Comparison of ENCODE assay signal across 12 cellular contexts in genomic region chr11:76667856-76668255, GRCh38. TPM values are rescaled to one million over a fixed set of nuclear protein-coding genes. Genes with fewer than 3 reads are reported as not detected.
DNase-seq lines count a peak whose midpoint lies in the region; ATAC-seq and TF ChIP-seq lines count a peak whose summit lies in the region.
"Had no signal": no experiment of that assay in that cellular context is flagged by ENCODE, and none has a peak within 500 bp of the region (broad histone marks: within the 10 kb centered on the region; RNA-seq: fewer than 3 reads in every experiment).

No MANE protein-coding gene starts in this region.

- H3K36me3 ChIP-seq in hepatocyte (replicated peaks; ENCODE audit: insufficient read depth, low read depth): no peaks in the 10 kb centered on the region

- ATAC-seq in activated naive CD8-positive, alpha-beta T cell treated with anti-CD3 and anti-CD28 coated beads, Interleukin-2, amount 10 ng/mL, durations not matched to agents 7 days and 5 days (ENCODE audit: low read depth): no peak
- ATAC-seq in stimulated activated memory B cell treated with anti-CD40 and anti-IgM and Interleukin-4, amounts not matched to agents 10 μg/mL and 1 μg/mL and 100 μg/mL, for 72 hours: no peak
- ATAC-seq in HG03354 (IDR thresholded peaks at IDR 0.05; ENCODE audit: poor library complexity, severe bottlenecking, unreplicated experiment) (no peak), GM21619 (IDR thresholded peaks at IDR 0.05; ENCODE audit: unreplicated experiment) (no peak)
- ATAC-seq: activated CD8-positive, alpha-beta memory T cell treated with anti-CD3 and anti-CD28 coated beads, Interleukin-2, amount 10 ng/mL, durations not matched to agents 7 days and 5 days had no signal

- no peak overlapping the region for H2AFZ ChIP-seq in hepatocyte

- H4K20me1 ChIP-seq in hepatocyte (ENCODE audit: insufficient read depth, poor library complexity, severe bottlenecking): no peaks in the 10 kb centered on the region

- DNase-seq in GM12864 (ENCODE audit: low read depth) (no peak), hepatocyte (ENCODE audit: low spot score) (no peak), T-helper 1 cell (no peak), dermis blood vessel endothelial cell (no peak)
- no peak for DNase-seq in activated naive CD8-positive, alpha-beta T cell treated with anti-CD3 and anti-CD28 coated beads, Interleukin-2, amount 10 ng/mL, durations not matched to agents 7 days and 5 days
- DNase-seq: activated CD8-positive, alpha-beta memory T cell treated with anti-CD3 and anti-CD28 coated beads, Interleukin-2, amount 10 ng/mL, durations not matched to agents 7 days and 5 days; NCI-H526 treated with DMSO at 0.1 percent for 48 hours; occipital lobe had no signal

- H3K79me2 ChIP-seq in hepatocyte: peaks cover 26% of the 10 kb centered on the region

- H3K27me3 Mint-ChIP-seq in activated naive CD8-positive, alpha-beta T cell treated with anti-CD3 and anti-CD28 coated beads, Interleukin-2, amount 10 ng/mL, durations not matched to agents 7 days and 5 days: peaks cover 23% of the 10 kb centered on the region
- peaks cover 58% of the 10 kb centered on the region for H3K27me3 Mint-ChIP-seq in stimulated activated memory B cell treated with anti-CD40 and anti-IgM and Interleukin-4, amounts not matched to agents 10 μg/mL and 1 μg/mL and 100 μg/mL, for 72 hours

- H3K27ac Mint-ChIP-seq in activated naive CD8-positive, alpha-beta T cell treated with anti-CD3 and anti-CD28 coated beads, Interleukin-2, amount 10 ng/mL, durations not matched to agents 7 days and 5 days: peak overlapping the region; percentile 21
- peak overlapping the region; percentile 40 for H3K27ac Mint-ChIP-seq in stimulated activated memory B cell treated with anti-CD40 and anti-IgM and Interleukin-4, amounts not matched to agents 10 μg/mL and 1 μg/mL and 100 μg/mL, for 72 hours
- H3K27ac Mint-ChIP-seq: activated CD8-positive, alpha-beta memory T cell treated with anti-CD3 and anti-CD28 coated beads, Interleukin-2, amount 10 ng/mL, durations not matched to agents 7 days and 5 days had no signal

- 73% methylated on average over 7 of the region's 7 CpGs for WGBS in hepatocyte (ENCODE audit: low lambda C conversion rate, missing lambda C conversion rate)

- peak overlapping the region; percentile 98 for H3K4me2 ChIP-seq in hepatocyte

- H3K4me1 ChIP-seq in hepatocyte (ENCODE audit: insufficient read depth): no peaks in the 10 kb centered on the region

- peaks cover 39% of the 10 kb centered on the region for H3K4me1 Mint-ChIP-seq in activated naive CD8-positive, alpha-beta T cell treated with anti-CD3 and anti-CD28 coated beads, Interleukin-2, amount 10 ng/mL, durations not matched to agents 7 days and 5 days
- peaks cover 83% of the 10 kb centered on the region for H3K4me1 Mint-ChIP-seq in stimulated activated memory B cell treated with anti-CD40 and anti-IgM and Interleukin-4, amounts not matched to agents 10 μg/mL and 1 μg/mL and 100 μg/mL, for 72 hours

- H3K27me3 ChIP-seq in hepatocyte: peaks cover 4% of the 10 kb centered on the region

- TF ChIP-seq CTCF in GM12864 (IDR thresholded peaks at IDR 0.05; ENCODE audit: low read depth, low read length, missing control alignments) (no peak), hepatocyte (IDR thresholded peaks at IDR 0.05; ENCODE audit: poor library complexity) (no peak)

- no peaks in the 10 kb centered on the region for H3K9me3 Mint-ChIP-seq in activated naive CD8-positive, alpha-beta T cell treated with anti-CD3 and anti-CD28 coated beads, Interleukin-2, amount 10 ng/mL, durations not matched to agents 7 days and 5 days
- no peaks in the 10 kb centered on the region for H3K9me3 Mint-ChIP-seq in stimulated activated memory B cell treated with anti-CD40 and anti-IgM and Interleukin-4, amounts not matched to agents 10 μg/mL and 1 μg/mL and 100 μg/mL, for 72 hours

- no peaks in the 10 kb centered on the region for H3K36me3 Mint-ChIP-seq in activated naive CD8-positive, alpha-beta T cell treated with anti-CD3 and anti-CD28 coated beads, Interleukin-2, amount 10 ng/mL, durations not matched to agents 7 days and 5 days
- peaks cover 63% of the 10 kb centered on the region for H3K36me3 Mint-ChIP-seq in stimulated activated memory B cell treated with anti-CD40 and anti-IgM and Interleukin-4, amounts not matched to agents 10 μg/mL and 1 μg/mL and 100 μg/mL, for 72 hours
- H3K36me3 Mint-ChIP-seq: activated CD8-positive, alpha-beta memory T cell treated with anti-CD3 and anti-CD28 coated beads, Interleukin-2, amount 10 ng/mL, durations not matched to agents 7 days and 5 days had no signal

- H3K9me2 ChIP-seq in hepatocyte (replicated peaks; ENCODE audit: insufficient read depth): no peaks in the 10 kb centered on the region

- POLR2A ChIA-PET in activated naive CD8-positive, alpha-beta T cell treated with anti-CD3 and anti-CD28 coated beads, Interleukin-2, amount 10 ng/mL, durations not matched to agents 7 days and 5 days (lab: Charles Lee): interaction anchor here (1.3 kb wide), 1 partner anchor 9 kb away, joined by 3 read pairs; no protein-coding TSS in a partner anchor

- no peak overlapping the region for H3K4me3 Mint-ChIP-seq in activated naive CD8-positive, alpha-beta T cell treated with anti-CD3 and anti-CD28 coated beads, Interleukin-2, amount 10 ng/mL, durations not matched to agents 7 days and 5 days
- H3K4me3 Mint-ChIP-seq in stimulated activated memory B cell treated with anti-CD40 and anti-IgM and Interleukin-4, amounts not matched to agents 10 μg/mL and 1 μg/mL and 100 μg/mL, for 72 hours: peak overlapping the region; percentile 81
- H3K4me3 Mint-ChIP-seq: activated CD8-positive, alpha-beta memory T cell treated with anti-CD3 and anti-CD28 coated beads, Interleukin-2, amount 10 ng/mL, durations not matched to agents 7 days and 5 days had no signal

- H3K27ac ChIP-seq in hepatocyte: no peak overlapping the region

- no peaks in the 10 kb centered on the region for H3K9me3 ChIP-seq in hepatocyte (ENCODE audit: low read depth)
- H3K9me3 ChIP-seq: Caco-2 had no signal

- H3K4me3 ChIP-seq in GM12864 (ENCODE audit: low read depth, low read length) (peak overlapping the region; percentile 12; the same call in 1 of the 2 replicates), hepatocyte (no peak overlapping the region)

RNA-seq across cellular contexts. Expression of gene LRRC32, which starts 2.7 kb away (rescaled TPM):
- total RNA-seq in activated naive CD8-positive, alpha-beta T cell treated with anti-CD3 and anti-CD28 coated beads, Interleukin-2, amount 10 ng/mL, durations not matched to agents 7 days and 5 days: under 1 TPM; 0.34 to 0.75 TPM
- total RNA-seq in hepatocyte (14.7 and 25.5 TPM in 2 replicates), dermis blood vessel endothelial cell (80.8 and 98.6 TPM in 2 replicates)
- 75.2 and 80.4 TPM in 2 replicates for polyA plus RNA-seq in hepatocyte
